In genomic region chr16:88469615-88470395, GRCh38 we compare ENCODE assay signal across 1 cellular context.
TF ChIP-seq lines count a peak whose summit lies in the region.

No MANE protein-coding gene starts in this region.

TF ChIP-seq in K562, 482 proteins besides CTCF, POLR2A, EP300 and RAD21:
- TF ChIP-seq MIER1 (IDR thresholded peaks at IDR 0.05; ENCODE audit: low read depth) (no peak), ZNF263 (CRISPR knock-in tag; IDR thresholded peaks at IDR 0.05; ENCODE audit: borderline replicate concordance) (no peak), ID3 (CRISPR knock-in tag; IDR thresholded peaks at IDR 0.05) (no peak), ID3 (tag; IDR thresholded peaks at IDR 0.05) (no peak), MYNN (IDR thresholded peaks at IDR 0.05) (0 out of 2 replicates have a peak, but pooled peaks have one; percentile 11), MYNN (CRISPR knock-in tag; IDR thresholded peaks at IDR 0.05) (no peak), TFAP4 (CRISPR knock-in tag; IDR thresholded peaks at IDR 0.05; ENCODE audit: borderline replicate concordance) (peak; percentile 21; the same call in 1 of the 2 replicates), THAP12 (CRISPR knock-in tag; IDR thresholded peaks at IDR 0.05) (no peak), ZKSCAN8 (CRISPR knock-in tag; IDR thresholded peaks at IDR 0.05) (peak; percentile 96)
